In the genomic region with DNA sequence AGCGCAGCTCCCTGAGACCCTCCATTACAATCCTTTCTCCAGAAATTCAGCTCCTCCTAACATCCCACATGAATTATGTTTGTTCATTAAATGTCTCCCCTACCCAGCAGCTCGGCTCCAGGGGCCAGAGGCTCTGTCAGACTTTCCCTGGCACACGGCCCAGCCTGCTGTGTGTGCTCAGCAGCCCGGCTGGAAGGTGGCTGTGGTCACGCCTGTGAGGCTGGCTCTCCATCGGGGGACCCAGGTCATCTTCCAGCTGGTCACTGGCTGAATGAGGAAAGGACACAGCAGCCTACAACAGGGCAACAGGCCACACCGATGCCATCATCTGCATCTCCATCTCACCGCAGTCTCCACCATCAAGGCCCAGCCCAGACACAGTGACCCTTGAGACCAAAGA, we compare ENCODE assay signal across 1 cellular context.
TF ChIP-seq lines count a peak whose summit lies in the region.

No MANE protein-coding gene starts in this region.

TF ChIP-seq in IMR-90, 13 proteins besides CTCF, POLR2A, EP300 and RAD21 (continued from another document):
- TF ChIP-seq, protein P1, sequence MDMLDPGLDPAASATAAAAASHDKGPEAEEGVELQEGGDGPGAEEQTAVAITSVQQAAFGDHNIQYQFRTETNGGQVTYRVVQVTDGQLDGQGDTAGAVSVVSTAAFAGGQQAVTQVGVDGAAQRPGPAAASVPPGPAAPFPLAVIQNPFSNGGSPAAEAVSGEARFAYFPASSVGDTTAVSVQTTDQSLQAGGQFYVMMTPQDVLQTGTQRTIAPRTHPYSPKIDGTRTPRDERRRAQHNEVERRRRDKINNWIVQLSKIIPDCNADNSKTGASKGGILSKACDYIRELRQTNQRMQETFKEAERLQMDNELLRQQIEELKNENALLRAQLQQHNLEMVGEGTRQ (IDR thresholded peaks at IDR 0.05; ENCODE audit: low read depth, low read length), result no peak
- TF ChIP-seq CHD1 (IDR thresholded peaks at IDR 0.05; ENCODE audit: low read depth, low read length) (no peak), BHLHE40 (IDR thresholded peaks at IDR 0.05; ENCODE audit: low read depth, low read length) (no peak), SMC3 (IDR thresholded peaks at IDR 0.05; ENCODE audit: low read depth, low read length) (no peak), MAFK (IDR thresholded peaks at IDR 0.05; ENCODE audit: low read depth, low read length) (no peak)
